Comparison of ENCODE assay signal across 9 cellular contexts in the genomic region with DNA sequence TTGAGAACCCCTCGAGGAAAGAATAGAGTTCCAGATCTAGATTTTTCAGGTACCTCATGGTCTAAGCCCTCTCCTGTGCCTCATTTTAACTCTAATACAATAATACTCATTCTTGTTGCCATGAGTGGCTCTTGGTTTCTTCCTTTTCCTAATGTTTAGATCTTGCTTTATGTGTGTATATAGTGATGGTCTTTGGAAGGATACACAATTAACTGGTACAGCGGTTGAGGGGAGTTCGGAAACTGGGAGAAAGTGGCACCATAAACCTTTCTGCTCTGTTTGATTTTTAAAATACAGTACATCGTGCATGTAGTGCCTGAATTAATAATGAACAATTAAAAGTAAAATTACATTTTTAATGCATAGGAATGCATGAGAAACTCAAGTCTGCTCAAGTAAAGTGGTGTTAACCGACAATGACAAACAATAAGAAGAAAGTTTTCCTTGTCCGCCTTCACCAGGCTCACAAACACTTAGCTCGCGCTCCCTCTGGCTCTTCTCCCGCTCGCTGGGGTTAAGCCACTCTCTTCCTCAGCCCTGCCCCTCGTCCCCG. TPM values are rescaled to one million over a fixed set of nuclear protein-coding genes. Genes with fewer than 3 reads are reported as not detected.
DNase-seq lines count a peak whose midpoint lies in the region; ATAC-seq and TF ChIP-seq lines count a peak whose summit lies in the region.
"Had no signal": no experiment of that assay in that cellular context is flagged by ENCODE, and none has a peak within 500 bp of the region (broad histone marks: within the 10 kb centered on the region; RNA-seq: fewer than 3 reads in every experiment).

No MANE protein-coding gene starts in this region.

- ATAC-seq in stimulated activated naive B cell treated with anti-CD40 and anti-IgM and Interleukin-4, amounts not matched to agents 10 μg/mL and 1 μg/mL and 100 μg/mL, for 72 hours (replicated peaks) = peak in 1 of 2 donors; percentile 0

- peak overlapping the region; percentile 90 for H3K27ac Mint-ChIP-seq in activated T-cell treated with anti-CD3 and anti-CD28 coated beads, Interleukin-2, amount 50 U/mL, for 24 hours
- H3K27ac Mint-ChIP-seq in stimulated activated naive B cell treated with anti-CD40 and anti-IgM and Interleukin-4, amounts not matched to agents 10 μg/mL and 1 μg/mL and 100 μg/mL, for 72 hours = peak overlapping the region; percentile 94

- peak overlapping the region; percentile 90 for H3K4me2 ChIP-seq in PC-9

- TSS peak; percentile 63 for BruUV-seq in PC-9 (replicated peaks; lab: Mats Ljungman, UMichigan)

- in situ Hi-C loops in KBM-7 (cut with MboI; ENCODE audit: low pct_unique_long_range_greater_than_20kb, low sequenced_read_pairs) = no loop called here

- no peaks in the 10 kb centered on the region for H3K9me2 ChIP-seq in PC-9 (ENCODE audit: insufficient read depth)

- H3K9me3 ChIP-seq in PC-9 (ENCODE audit: insufficient read depth, low read depth) = no peaks in the 10 kb centered on the region

- H3K36me3 ChIP-seq in PC-9 (ENCODE audit: low read depth) = 0 out of 2 replicates have a peak, but pooled peaks cover 3% of the 10 kb centered on the region

- peak overlapping the region; percentile 84 for H2AFZ ChIP-seq in PC-9

- intact Hi-C loops in PC-9 (cut with micrococcal nuclease; ENCODE audit: unreplicated experiment) = no loop called here

- H3K27ac ChIP-seq in PC-9 = peak overlapping the region; percentile 43

- H3K27me3 Mint-ChIP-seq in activated T-cell treated with anti-CD3 and anti-CD28 coated beads, Interleukin-2, amount 50 U/mL, for 24 hours = no peaks in the 10 kb centered on the region
- H3K27me3 Mint-ChIP-seq in stimulated activated naive B cell treated with anti-CD40 and anti-IgM and Interleukin-4, amounts not matched to agents 10 μg/mL and 1 μg/mL and 100 μg/mL, for 72 hours = no peaks in the 10 kb centered on the region

- H3K27me3 ChIP-seq in PC-9 (ENCODE audit: insufficient read depth, low read depth) = no peaks in the 10 kb centered on the region

- no peaks in the 10 kb centered on the region for H3K9me3 Mint-ChIP-seq in activated T-cell treated with anti-CD3 and anti-CD28 coated beads, Interleukin-2, amount 50 U/mL, for 24 hours
- no peaks in the 10 kb centered on the region for H3K9me3 Mint-ChIP-seq in stimulated activated naive B cell treated with anti-CD40 and anti-IgM and Interleukin-4, amounts not matched to agents 10 μg/mL and 1 μg/mL and 100 μg/mL, for 72 hours

- peaks cover 26% of the 10 kb centered on the region for H3K36me3 Mint-ChIP-seq in activated T-cell treated with anti-CD3 and anti-CD28 coated beads, Interleukin-2, amount 50 U/mL, for 24 hours (ENCODE audit: low read depth)
- H3K36me3 Mint-ChIP-seq in stimulated activated naive B cell treated with anti-CD40 and anti-IgM and Interleukin-4, amounts not matched to agents 10 μg/mL and 1 μg/mL and 100 μg/mL, for 72 hours = peaks cover 2 to 8% of the 10 kb centered on the region in 2 donors

- H3K4me1 ChIP-seq in PC-9 (replicated peaks; ENCODE audit: insufficient read depth) = peaks cover 24% of the 10 kb centered on the region

- peaks cover 21% of the 10 kb centered on the region for H4K20me1 ChIP-seq in PC-9 (ENCODE audit: insufficient read depth)

- H3K4me3 Mint-ChIP-seq in activated T-cell treated with anti-CD3 and anti-CD28 coated beads, Interleukin-2, amount 50 U/mL, for 24 hours = peak overlapping the region; percentile 90
- H3K4me3 Mint-ChIP-seq in stimulated activated naive B cell treated with anti-CD40 and anti-IgM and Interleukin-4, amounts not matched to agents 10 μg/mL and 1 μg/mL and 100 μg/mL, for 72 hours = peak overlapping the region; percentile 95

- H3K4me1 Mint-ChIP-seq in activated T-cell treated with anti-CD3 and anti-CD28 coated beads, Interleukin-2, amount 50 U/mL, for 24 hours (ENCODE audit: low read depth) = peaks cover 39% of the 10 kb centered on the region
- peaks cover 16 to 27% of the 10 kb centered on the region in 2 donors for H3K4me1 Mint-ChIP-seq in stimulated activated naive B cell treated with anti-CD40 and anti-IgM and Interleukin-4, amounts not matched to agents 10 μg/mL and 1 μg/mL and 100 μg/mL, for 72 hours

- H3K4me3 ChIP-seq in PC-9 = peak overlapping the region; percentile 82; the same call in 1 of the 2 replicates
- peak overlapping the region; percentile 90 for H3K4me3 ChIP-seq in fibroblast of pulmonary artery (replicated peaks; ENCODE audit: low read depth, low read length)

- TF ChIP-seq CTCF in PC-9 (conservative IDR thresholded peaks at IDR 0.05) (no peak), fibroblast of pulmonary artery (IDR thresholded peaks at IDR 0.05; ENCODE audit: low read length, missing control alignments) (no peak)

- H3K79me2 ChIP-seq in PC-9 (ENCODE audit: low read depth) = peaks cover 41% of the 10 kb centered on the region

- CTCF ChIA-PET in PC-9 (lab: Charles Lee) = interaction anchor here (0.9 to 2.5 kb wide), 4 partner anchors 16 to 257 kb away, joined by 3 to 17 read pairs (median 4); a partner anchor contains a TSS

- no peak for DNase-seq in activated T-cell treated with anti-CD3 and anti-CD28 coated beads, Interleukin-2, amount 50 U/mL, for 24 hours
- no peak for DNase-seq in activated T-cell treated with anti-CD3 and anti-CD28 coated beads, Interleukin-2, amount 50 U/mL, for 48 hours
- DNase-seq in PC-9 (no peak), fibroblast of pulmonary artery (ENCODE audit: low read depth) (no peak), KBM-7 (no peak), NCI-H526 treated with DMSO at 0.1 percent for 48 hours (lab: John Stamatoyannopoulos, UW) (no peak)
- no peak for DNase-seq in stimulated activated naive B cell treated with anti-CD40 and anti-IgM and Interleukin-4, amounts not matched to agents 10 μg/mL and 1 μg/mL and 100 μg/mL, for 72 hours
- DNase-seq in activated effector memory CD4-positive, alpha-beta T cell treated with anti-CD3 and anti-CD28 coated beads, Interleukin-2, amount 50 U/mL, for 16 hours = no peak

- POLR2A ChIA-PET in PC-9 (lab: Charles Lee; ENCODE audit: unreplicated experiment) = interaction anchor here (0.5 to 1.2 kb wide), 9 partner anchors 14 to 957 kb away, joined by 3 to 17 read pairs (median 4); a partner anchor contains a TSS

- peaks cover 23% of the 10 kb centered on the region; the same call in 1 of the 2 replicates for H3F3A ChIP-seq in PC-9 (ENCODE audit: insufficient read depth, low read depth)

RNA-seq across cellular contexts. Expression of a gene that starts 0.4 kb away (rescaled TPM):
- total RNA-seq in PC-9 (2021) = 57.4 and 80.3 TPM in 2 replicates

RNA-seq across cellular contexts. Expression of a gene that starts 21.1 kb away (rescaled TPM):
- 40.2 and 41.5 TPM in 2 replicates for total RNA-seq in PC-9 (2021)

RNA-seq across cellular contexts. Expression of a gene that starts 37.9 kb away (rescaled TPM):
- not detected in 2 replicates for total RNA-seq in PC-9 (2021)
- total RNA-seq: dermis microvascular lymphatic vessel endothelial cell had no signal
